1 cellular context compared by ENCODE assay signal in the genomic region with DNA sequence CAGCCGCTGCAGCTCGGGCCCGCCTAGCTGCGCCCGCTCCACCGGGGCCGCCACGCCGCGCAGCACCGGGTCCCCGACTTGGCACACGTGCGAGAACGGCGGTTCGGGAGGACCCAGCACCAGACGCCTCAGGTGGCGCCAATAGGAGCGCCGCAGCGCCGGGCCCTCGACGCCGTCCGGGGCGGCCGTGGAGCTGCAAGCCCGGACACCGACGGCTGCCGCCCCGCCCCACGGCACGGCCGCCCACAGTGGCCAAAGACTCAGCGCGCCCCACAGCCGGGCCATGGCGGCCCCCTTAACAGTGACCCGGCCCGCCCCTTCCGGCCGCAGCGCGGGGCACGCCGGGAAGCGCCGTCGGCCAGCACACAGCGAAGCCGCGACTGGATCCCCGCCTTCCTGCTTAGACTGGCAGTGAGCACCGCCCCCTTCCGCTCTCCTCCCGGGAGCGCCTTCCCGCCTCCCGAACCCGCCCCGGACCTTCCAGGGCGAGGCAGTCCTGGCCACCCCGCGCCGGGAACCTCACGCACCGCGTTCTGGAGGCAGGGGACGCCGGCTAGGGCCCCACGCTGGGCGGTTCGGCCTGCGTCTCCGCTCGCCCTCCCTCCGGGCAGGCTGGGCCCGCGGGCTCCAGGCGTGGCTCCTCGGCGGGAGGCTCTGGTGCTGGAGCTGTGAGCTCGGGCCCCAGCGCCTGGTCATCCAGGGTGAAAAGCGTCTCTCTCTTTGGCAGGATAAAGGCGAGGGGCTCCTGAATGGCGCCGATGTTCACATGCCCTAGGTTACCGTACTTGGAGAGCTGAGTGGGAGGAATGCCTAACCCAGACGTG.
TF ChIP-seq lines count a peak whose summit lies in the region.

A gene with protein sequence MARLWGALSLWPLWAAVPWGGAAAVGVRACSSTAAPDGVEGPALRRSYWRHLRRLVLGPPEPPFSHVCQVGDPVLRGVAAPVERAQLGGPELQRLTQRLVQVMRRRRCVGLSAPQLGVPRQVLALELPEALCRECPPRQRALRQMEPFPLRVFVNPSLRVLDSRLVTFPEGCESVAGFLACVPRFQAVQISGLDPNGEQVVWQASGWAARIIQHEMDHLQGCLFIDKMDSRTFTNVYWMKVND (minus strand): TSS at position 303 of the 824 bp plus-strand sequence. CDS start 18 bp downstream, at position 285.

TF ChIP-seq in HEK293, 187 proteins besides CTCF, POLR2A, EP300 and RAD21 (continued from another document and continues in another):
- TF ChIP-seq ZNF747 (tag by site-specific recombination; IDR thresholded peaks at IDR 0.05) (no peak), ZNF658 (tag by site-specific recombination; IDR thresholded peaks at IDR 0.05) (no peak), ZBTB48 (tag by site-specific recombination; IDR thresholded peaks at IDR 0.05) (0 out of 2 replicates have a peak, but pooled peaks have one; percentile 22), ZNF311 (tag by site-specific recombination; IDR thresholded peaks at IDR 0.05; ENCODE audit: borderline replicate concordance) (no peak), ZNF266 (tag by site-specific recombination; IDR thresholded peaks at IDR 0.05; ENCODE audit: low read depth) (no peak), GLIS2 (tag by site-specific recombination; IDR thresholded peaks at IDR 0.05) (peak; percentile 94), ZNF354C (tag by site-specific recombination; IDR thresholded peaks at IDR 0.05; ENCODE audit: borderline replicate concordance, low read depth) (no peak), HOXA7 (CRISPR knock-in tag; IDR thresholded peaks at IDR 0.05; ENCODE audit: borderline replicate concordance) (no peak), ZNF473 (tag by site-specific recombination; IDR thresholded peaks at IDR 0.05) (no peak), ZNF555 (tag by site-specific recombination; conservative IDR thresholded peaks at IDR 0.05) (no peak), ZFP3 (tag by site-specific recombination; IDR thresholded peaks at IDR 0.05; ENCODE audit: low read depth) (no peak), ZNF626 (tag by site-specific recombination; IDR thresholded peaks at IDR 0.05) (no peak), ZFP41 (tag by site-specific recombination; IDR thresholded peaks at IDR 0.05; ENCODE audit: borderline replicate concordance) (no peak), KLF1 (tag by site-specific recombination; IDR thresholded peaks at IDR 0.05) (peak; percentile 87), SP2 (tag by site-specific recombination; IDR thresholded peaks at IDR 0.05) (peak; percentile 97), OVOL3 (tag by site-specific recombination; IDR thresholded peaks at IDR 0.05) (no peak), ZNF248 (tag by site-specific recombination; IDR thresholded peaks at IDR 0.05) (no peak), ZIC2 (tag by site-specific recombination; IDR thresholded peaks at IDR 0.05) (peak; percentile 88), OSR2 (tag by site-specific recombination; IDR thresholded peaks at IDR 0.05) (no peak), ZNF530 (tag by site-specific recombination; IDR thresholded peaks at IDR 0.05; ENCODE audit: low read depth) (no peak), ZNF792 (tag by site-specific recombination; IDR thresholded peaks at IDR 0.05) (no peak), GFI1B (tag by site-specific recombination; IDR thresholded peaks at IDR 0.05) (no peak), KLF8 (tag by site-specific recombination; IDR thresholded peaks at IDR 0.05) (peak; percentile 88; the same call in 1 of the 2 replicates), SCRT2 (tag by site-specific recombination; IDR thresholded peaks at IDR 0.05) (no peak), ZNF37A (tag by site-specific recombination; IDR thresholded peaks at IDR 0.05) (no peak), ZNF221 (tag by site-specific recombination; IDR thresholded peaks at IDR 0.05; ENCODE audit: borderline replicate concordance) (no peak), WT1 (tag by site-specific recombination; IDR thresholded peaks at IDR 0.05) (no peak), TRIM28 (IDR thresholded peaks at IDR 0.05; ENCODE audit: borderline replicate concordance, low read length) (no peak), ZNF544 (tag by site-specific recombination; IDR thresholded peaks at IDR 0.05) (no peak), ZNF843 (tag by site-specific recombination; IDR thresholded peaks at IDR 0.05) (0 out of 2 replicates have a peak, but pooled peaks have one; percentile 47), ZNF501 (tag by site-specific recombination; IDR thresholded peaks at IDR 0.05) (no peak), ZNF629 (tag by site-specific recombination; IDR thresholded peaks at IDR 0.05) (0 out of 2 replicates have a peak, but pooled peaks have one; percentile 13), ZNF10 (tag by site-specific recombination; IDR thresholded peaks at IDR 0.05) (no peak), HOXD13 (CRISPR knock-in tag; IDR thresholded peaks at IDR 0.05; ENCODE audit: borderline replicate concordance) (no peak), ZNF664 (tag by site-specific recombination; IDR thresholded peaks at IDR 0.05) (no peak), ZNF560 (tag by site-specific recombination; IDR thresholded peaks at IDR 0.05; ENCODE audit: borderline replicate concordance) (no peak), SETDB1 (IDR thresholded peaks at IDR 0.05; ENCODE audit: insufficient read length, low read length) (no peak)
- TF ChIP-seq, protein P1, sequence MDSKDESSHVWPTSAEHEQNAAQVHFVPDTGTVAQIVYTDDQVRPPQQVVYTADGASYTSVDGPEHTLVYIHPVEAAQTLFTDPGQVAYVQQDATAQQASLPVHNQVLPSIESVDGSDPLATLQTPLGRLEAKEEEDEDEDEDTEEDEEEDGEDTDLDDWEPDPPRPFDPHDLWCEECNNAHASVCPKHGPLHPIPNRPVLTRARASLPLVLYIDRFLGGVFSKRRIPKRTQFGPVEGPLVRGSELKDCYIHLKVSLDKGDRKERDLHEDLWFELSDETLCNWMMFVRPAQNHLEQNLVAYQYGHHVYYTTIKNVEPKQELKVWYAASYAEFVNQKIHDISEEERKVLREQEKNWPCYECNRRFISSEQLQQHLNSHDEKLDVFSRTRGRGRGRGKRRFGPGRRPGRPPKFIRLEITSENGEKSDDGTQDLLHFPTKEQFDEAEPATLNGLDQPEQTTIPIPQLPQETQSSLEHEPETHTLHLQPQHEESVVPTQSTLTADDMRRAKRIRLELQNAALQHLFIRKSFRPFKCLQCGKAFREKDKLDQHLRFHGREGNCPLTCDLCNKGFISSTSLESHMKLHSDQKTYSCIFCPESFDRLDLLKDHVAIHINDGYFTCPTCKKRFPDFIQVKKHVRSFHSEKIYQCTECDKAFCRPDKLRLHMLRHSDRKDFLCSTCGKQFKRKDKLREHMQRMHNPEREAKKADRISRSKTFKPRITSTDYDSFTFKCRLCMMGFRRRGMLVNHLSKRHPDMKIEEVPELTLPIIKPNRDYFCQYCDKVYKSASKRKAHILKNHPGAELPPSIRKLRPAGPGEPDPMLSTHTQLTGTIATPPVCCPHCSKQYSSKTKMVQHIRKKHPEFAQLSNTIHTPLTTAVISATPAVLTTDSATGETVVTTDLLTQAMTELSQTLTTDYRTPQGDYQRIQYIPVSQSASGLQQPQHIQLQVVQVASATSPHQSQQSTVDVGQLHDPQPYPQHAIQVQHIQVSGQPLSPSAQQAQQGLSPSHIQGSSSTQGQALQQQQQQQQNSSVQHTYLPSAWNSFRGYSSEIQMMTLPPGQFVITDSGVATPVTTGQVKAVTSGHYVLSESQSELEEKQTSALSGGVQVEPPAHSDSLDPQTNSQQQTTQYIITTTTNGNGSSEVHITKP (tag by site-specific recombination; IDR thresholded peaks at IDR 0.05), result peak; percentile 31; the same call in 1 of the 2 replicates
- TF ChIP-seq, protein P2, sequence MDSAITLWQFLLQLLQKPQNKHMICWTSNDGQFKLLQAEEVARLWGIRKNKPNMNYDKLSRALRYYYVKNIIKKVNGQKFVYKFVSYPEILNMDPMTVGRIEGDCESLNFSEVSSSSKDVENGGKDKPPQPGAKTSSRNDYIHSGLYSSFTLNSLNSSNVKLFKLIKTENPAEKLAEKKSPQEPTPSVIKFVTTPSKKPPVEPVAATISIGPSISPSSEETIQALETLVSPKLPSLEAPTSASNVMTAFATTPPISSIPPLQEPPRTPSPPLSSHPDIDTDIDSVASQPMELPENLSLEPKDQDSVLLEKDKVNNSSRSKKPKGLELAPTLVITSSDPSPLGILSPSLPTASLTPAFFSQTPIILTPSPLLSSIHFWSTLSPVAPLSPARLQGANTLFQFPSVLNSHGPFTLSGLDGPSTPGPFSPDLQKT (IDR thresholded peaks at IDR 0.05; ENCODE audit: borderline replicate concordance, low read depth, low read length), result peak; percentile 53; the same call in 1 of the 2 replicates
- TF ChIP-seq, protein P3, sequence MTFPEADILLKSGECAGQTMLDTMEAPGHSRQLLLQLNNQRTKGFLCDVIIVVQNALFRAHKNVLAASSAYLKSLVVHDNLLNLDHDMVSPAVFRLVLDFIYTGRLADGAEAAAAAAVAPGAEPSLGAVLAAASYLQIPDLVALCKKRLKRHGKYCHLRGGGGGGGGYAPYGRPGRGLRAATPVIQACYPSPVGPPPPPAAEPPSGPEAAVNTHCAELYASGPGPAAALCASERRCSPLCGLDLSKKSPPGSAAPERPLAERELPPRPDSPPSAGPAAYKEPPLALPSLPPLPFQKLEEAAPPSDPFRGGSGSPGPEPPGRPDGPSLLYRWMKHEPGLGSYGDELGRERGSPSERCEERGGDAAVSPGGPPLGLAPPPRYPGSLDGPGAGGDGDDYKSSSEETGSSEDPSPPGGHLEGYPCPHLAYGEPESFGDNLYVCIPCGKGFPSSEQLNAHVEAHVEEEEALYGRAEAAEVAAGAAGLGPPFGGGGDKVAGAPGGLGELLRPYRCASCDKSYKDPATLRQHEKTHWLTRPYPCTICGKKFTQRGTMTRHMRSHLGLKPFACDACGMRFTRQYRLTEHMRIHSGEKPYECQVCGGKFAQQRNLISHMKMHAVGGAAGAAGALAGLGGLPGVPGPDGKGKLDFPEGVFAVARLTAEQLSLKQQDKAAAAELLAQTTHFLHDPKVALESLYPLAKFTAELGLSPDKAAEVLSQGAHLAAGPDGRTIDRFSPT (tag by site-specific recombination; IDR thresholded peaks at IDR 0.05), result no peak
- TF ChIP-seq, protein P4, sequence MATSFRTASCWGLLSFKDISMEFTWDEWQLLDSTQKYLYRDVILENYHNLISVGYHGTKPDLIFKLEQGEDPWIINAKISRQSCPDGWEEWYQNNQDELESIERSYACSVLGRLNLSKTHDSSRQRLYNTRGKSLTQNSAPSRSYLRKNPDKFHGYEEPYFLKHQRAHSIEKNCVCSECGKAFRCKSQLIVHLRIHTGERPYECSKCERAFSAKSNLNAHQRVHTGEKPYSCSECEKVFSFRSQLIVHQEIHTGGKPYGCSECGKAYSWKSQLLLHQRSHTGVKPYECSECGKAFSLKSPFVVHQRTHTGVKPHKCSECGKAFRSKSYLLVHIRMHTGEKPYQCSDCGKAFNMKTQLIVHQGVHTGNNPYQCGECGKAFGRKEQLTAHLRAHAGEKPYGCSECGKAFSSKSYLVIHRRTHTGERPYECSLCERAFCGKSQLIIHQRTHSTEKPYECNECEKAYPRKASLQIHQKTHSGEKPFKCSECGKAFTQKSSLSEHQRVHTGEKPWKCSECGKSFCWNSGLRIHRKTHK (tag by site-specific recombination; IDR thresholded peaks at IDR 0.05), result no peak
- TF ChIP-seq, protein P5, sequence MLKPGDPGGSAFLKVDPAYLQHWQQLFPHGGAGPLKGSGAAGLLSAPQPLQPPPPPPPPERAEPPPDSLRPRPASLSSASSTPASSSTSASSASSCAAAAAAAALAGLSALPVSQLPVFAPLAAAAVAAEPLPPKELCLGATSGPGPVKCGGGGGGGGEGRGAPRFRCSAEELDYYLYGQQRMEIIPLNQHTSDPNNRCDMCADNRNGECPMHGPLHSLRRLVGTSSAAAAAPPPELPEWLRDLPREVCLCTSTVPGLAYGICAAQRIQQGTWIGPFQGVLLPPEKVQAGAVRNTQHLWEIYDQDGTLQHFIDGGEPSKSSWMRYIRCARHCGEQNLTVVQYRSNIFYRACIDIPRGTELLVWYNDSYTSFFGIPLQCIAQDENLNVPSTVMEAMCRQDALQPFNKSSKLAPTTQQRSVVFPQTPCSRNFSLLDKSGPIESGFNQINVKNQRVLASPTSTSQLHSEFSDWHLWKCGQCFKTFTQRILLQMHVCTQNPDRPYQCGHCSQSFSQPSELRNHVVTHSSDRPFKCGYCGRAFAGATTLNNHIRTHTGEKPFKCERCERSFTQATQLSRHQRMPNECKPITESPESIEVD (tag by site-specific recombination; IDR thresholded peaks at IDR 0.05), result no peak
- TF ChIP-seq, protein P6, sequence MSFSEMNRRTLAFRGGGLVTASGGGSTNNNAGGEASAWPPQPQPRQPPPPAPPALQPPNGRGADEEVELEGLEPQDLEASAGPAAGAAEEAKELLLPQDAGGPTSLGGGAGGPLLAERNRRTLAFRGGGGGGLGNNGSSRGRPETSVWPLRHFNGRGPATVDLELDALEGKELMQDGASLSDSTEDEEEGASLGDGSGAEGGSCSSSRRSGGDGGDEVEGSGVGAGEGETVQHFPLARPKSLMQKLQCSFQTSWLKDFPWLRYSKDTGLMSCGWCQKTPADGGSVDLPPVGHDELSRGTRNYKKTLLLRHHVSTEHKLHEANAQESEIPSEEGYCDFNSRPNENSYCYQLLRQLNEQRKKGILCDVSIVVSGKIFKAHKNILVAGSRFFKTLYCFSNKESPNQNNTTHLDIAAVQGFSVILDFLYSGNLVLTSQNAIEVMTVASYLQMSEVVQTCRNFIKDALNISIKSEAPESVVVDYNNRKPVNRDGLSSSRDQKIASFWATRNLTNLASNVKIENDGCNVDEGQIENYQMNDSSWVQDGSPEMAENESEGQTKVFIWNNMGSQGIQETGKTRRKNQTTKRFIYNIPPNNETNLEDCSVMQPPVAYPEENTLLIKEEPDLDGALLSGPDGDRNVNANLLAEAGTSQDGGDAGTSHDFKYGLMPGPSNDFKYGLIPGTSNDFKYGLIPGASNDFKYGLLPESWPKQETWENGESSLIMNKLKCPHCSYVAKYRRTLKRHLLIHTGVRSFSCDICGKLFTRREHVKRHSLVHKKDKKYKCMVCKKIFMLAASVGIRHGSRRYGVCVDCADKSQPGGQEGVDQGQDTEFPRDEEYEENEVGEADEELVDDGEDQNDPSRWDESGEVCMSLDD (tag by site-specific recombination; IDR thresholded peaks at IDR 0.05), result no peak
- TF ChIP-seq, protein P7, sequence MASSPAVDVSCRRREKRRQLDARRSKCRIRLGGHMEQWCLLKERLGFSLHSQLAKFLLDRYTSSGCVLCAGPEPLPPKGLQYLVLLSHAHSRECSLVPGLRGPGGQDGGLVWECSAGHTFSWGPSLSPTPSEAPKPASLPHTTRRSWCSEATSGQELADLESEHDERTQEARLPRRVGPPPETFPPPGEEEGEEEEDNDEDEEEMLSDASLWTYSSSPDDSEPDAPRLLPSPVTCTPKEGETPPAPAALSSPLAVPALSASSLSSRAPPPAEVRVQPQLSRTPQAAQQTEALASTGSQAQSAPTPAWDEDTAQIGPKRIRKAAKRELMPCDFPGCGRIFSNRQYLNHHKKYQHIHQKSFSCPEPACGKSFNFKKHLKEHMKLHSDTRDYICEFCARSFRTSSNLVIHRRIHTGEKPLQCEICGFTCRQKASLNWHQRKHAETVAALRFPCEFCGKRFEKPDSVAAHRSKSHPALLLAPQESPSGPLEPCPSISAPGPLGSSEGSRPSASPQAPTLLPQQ (tag by site-specific recombination; IDR thresholded peaks at IDR 0.05), result peak; percentile 82
- TF ChIP-seq, protein P8, sequence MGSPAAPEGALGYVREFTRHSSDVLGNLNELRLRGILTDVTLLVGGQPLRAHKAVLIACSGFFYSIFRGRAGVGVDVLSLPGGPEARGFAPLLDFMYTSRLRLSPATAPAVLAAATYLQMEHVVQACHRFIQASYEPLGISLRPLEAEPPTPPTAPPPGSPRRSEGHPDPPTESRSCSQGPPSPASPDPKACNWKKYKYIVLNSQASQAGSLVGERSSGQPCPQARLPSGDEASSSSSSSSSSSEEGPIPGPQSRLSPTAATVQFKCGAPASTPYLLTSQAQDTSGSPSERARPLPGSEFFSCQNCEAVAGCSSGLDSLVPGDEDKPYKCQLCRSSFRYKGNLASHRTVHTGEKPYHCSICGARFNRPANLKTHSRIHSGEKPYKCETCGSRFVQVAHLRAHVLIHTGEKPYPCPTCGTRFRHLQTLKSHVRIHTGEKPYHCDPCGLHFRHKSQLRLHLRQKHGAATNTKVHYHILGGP (tag by site-specific recombination; IDR thresholded peaks at IDR 0.05), result no peak
